Comparison of ENCODE assay signal across 22 cellular contexts in genomic region chr6:17027441-17027840, GRCh38.
"Had no signal": no experiment of that assay in that cellular context is flagged by ENCODE, and none has a peak within 500 bp of the region (broad histone marks: within the 10 kb centered on the region; RNA-seq: fewer than 3 reads in every experiment).

No MANE protein-coding gene starts in this region.

- H3K27ac Mint-ChIP-seq: effector memory CD8-positive, alpha-beta T cell; endodermal cell; mesothelial cell of epicardium; naive B cell had no signal

- H3K4me3 Mint-ChIP-seq: effector memory CD8-positive, alpha-beta T cell; endodermal cell; mesothelial cell of epicardium; naive B cell had no signal

- H3K4me3 ChIP-seq: coronary artery, esophagus squamous epithelium, gastrocnemius medialis, heart right ventricle, left lung, lower lobe of right lung, mucosa of descending colon had no signal

- H3K4me1 Mint-ChIP-seq: endodermal cell, naive B cell had no signal

- H3K27ac ChIP-seq: coronary artery, epithelial cell of prostate, esophagus squamous epithelium, gastrocnemius medialis, heart right ventricle, left lung, lower lobe of right lung had no signal

- H3K36me3 ChIP-seq: esophagus squamous epithelium, gastrocnemius medialis, heart right ventricle, left lung, lower lobe of right lung had no signal

- H3K4me1 ChIP-seq: gastrocnemius medialis, left lung, lower lobe of right lung had no signal

- H3K27me3 ChIP-seq: left lung had no signal

- H3K9me3 ChIP-seq: gastrocnemius medialis, lower lobe of right lung had no signal

- DNase-seq: effector CD8-positive, alpha-beta T cell; effector memory CD8-positive, alpha-beta T cell; endodermal cell; erythroblast; esophagus squamous epithelium; foreskin fibroblast; foreskin melanocyte; gastrocnemius medialis; glutamatergic neuron; head of caudate nucleus; heart right ventricle; hippocampal formation; left cardiac atrium; left lung; left ventricle myocardium superior; lower lobe of right lung; mesenchymal stem cell; mucosa of descending colon; naive B cell had no signal
